8 cellular contexts compared by ENCODE assay signal in genomic region chr4:41360911-41361830, GRCh38.
DNase-seq lines count a peak whose midpoint lies in the region; ATAC-seq and TF ChIP-seq lines count a peak whose summit lies in the region.

No MANE protein-coding gene starts in this region.

- peak overlapping the region; percentile 72 for H3K9ac ChIP-seq in skeletal muscle satellite cell (ENCODE audit: low read depth, low read length)

- H3K4me3 ChIP-seq in skeletal muscle satellite cell (ENCODE audit: low read length), result peak overlapping the region; percentile 78

- in situ Hi-C loops in KBM-7 (cut with MboI; ENCODE audit: low pct_unique_long_range_greater_than_20kb, low sequenced_read_pairs), result no loop called here

- peak overlapping the region; percentile 33 to 96 (median 94) for H3K27ac Mint-ChIP-seq in brain

- H3K27me3 Mint-ChIP-seq in brain, result peaks cover 15% of the 10 kb centered on the region

- peak overlapping the region; percentile 88 to 93 (median 92) for H3K4me3 Mint-ChIP-seq in brain

- TF ChIP-seq CTCF in brain (conservative IDR thresholded peaks at IDR 0.05), result no peak

- H3K27me3 ChIP-seq in skeletal muscle satellite cell (ENCODE audit: control insufficient read depth, insufficient read depth, low read length), result peaks cover 23% of the 10 kb centered on the region

- H3K9me3 ChIP-seq in skeletal muscle satellite cell (replicated peaks; ENCODE audit: low read length), result no peaks in the 10 kb centered on the region

- no peaks in the 10 kb centered on the region for H3K9me3 Mint-ChIP-seq in brain

- DNase-seq in C1 segment of cervical spinal cord (lab: John Stamatoyannopoulos, UW) (peak in 12 of 14 donors; percentile 28 to 91 (median 80)), KBM-7 (peak; percentile 28), iPS-NIHi7 (ENCODE audit: extremely low spot score) (peak; percentile 21), SKM-1 (lab: John Stamatoyannopoulos, UW; ENCODE audit: unreplicated experiment) (no peak)

- ATAC-seq in activated CD4-positive, CD25-positive, alpha-beta regulatory T cell treated with anti-CD3 and anti-CD28 coated beads, Interleukin-2, amount 50 U/mL, for 24 hours, result no peak
- no peak for ATAC-seq in HG02759 (IDR thresholded peaks at IDR 0.05; ENCODE audit: unreplicated experiment)

- peak overlapping the region; percentile 96 for H3K4me2 ChIP-seq in skeletal muscle satellite cell (ENCODE audit: low read length)

- H3K4me1 Mint-ChIP-seq in brain, result peaks cover 55% of the 10 kb centered on the region

- no peaks in the 10 kb centered on the region for H3K36me3 ChIP-seq in skeletal muscle satellite cell (ENCODE audit: insufficient read depth, low read length)

- peaks cover 42% of the 10 kb centered on the region for H3K4me1 ChIP-seq in skeletal muscle satellite cell (ENCODE audit: control insufficient read depth, insufficient read depth, low read length)

- H3K36me3 Mint-ChIP-seq in brain, result no peaks in the 10 kb centered on the region
